In the genomic region with DNA sequence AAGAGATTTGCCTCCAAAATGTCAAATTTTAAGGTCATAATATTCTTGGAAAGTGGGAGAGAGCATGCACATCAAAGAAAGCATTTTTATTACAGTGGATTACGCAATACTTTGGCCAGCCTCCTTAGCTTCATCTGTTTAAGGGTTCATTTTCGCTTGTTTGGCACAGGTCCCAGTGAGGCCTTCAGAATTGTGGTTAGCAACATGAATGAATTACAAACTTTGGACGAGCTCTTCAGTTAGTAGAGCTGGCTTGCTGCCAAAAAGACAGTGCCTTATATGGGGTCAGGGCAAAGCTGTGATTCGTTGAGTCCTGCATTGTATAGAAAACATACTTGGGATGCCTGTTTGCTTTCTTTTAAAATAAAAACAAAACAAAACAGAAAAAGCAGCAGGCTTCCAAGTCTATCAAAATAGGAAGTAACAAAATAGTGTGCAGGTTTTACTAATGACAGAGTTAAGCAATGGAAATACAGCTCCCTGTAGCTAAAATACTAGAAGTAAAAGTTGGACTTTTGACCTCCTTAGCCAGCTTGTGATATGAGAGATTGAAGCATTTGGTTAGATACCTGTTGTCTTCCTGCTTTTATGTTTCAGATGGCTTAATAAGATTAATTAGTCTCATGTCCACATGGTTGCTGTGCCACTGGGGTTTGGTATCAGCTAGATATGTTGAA, we compare ENCODE assay signal across 1 cellular context.
TF ChIP-seq lines count a peak whose summit lies in the region.

No MANE protein-coding gene starts in this region.

TF ChIP-seq in HCT116, 20 proteins besides CTCF, POLR2A, EP300 and RAD21 (continued from another document):
- TF ChIP-seq, protein P1, sequence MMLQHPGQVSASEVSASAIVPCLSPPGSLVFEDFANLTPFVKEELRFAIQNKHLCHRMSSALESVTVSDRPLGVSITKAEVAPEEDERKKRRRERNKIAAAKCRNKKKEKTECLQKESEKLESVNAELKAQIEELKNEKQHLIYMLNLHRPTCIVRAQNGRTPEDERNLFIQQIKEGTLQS (IDR thresholded peaks at IDR 0.05): no peak
